Comparison of ENCODE assay signal across 8 cellular contexts in the genomic region with DNA sequence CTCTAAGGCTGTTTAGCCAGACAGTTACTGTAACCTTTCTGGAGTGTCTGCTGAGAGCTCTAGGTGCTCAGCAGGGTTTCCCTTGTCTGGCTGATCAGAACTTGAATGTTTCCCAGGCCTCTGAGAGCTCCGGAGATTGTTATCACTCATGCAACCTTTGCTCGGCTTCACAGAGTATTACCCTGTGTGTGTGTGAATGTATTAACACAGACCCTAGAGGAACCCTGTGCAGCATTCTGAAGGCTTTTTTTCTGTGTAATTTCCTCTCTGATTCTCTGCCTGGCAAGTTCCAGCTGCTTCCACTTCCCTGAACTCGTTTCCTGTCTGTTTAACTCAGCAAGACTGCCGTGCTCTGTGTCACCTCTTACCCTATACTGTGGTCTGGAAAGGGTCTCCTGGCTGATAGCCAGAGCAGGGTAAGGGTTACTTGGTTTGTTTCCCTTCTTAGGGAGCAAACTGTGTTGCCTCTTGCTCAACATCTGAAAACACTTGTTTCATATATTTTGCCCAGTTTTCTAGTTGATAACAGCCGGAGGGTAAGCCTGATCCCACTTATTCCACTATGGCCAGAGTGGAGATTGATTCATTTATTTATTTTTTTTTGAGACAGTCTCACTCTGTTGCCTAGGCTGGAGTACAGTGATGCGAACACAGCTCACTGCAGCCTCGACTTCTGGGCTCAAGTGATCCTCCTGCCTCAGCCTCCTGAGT. TPM values are rescaled to one million over a fixed set of nuclear protein-coding genes. Genes with fewer than 3 reads are reported as not detected.
DNase-seq lines count a peak whose midpoint lies in the region; ATAC-seq and TF ChIP-seq lines count a peak whose summit lies in the region.

No MANE protein-coding gene starts in this region.

- TF ChIP-seq POLR2A in Peyer's patch (IDR thresholded peaks at IDR 0.05) = no peak

- DNase-seq in HCEC 1CT = peak; percentile 42
- DNase-seq in Peyer's patch = peak in 1 of 3 donors; percentile 54
- peak; percentile 50 for DNase-seq in fibroblast of pulmonary artery (ENCODE audit: low read depth)
- no peak for DNase-seq in sciatic nerve (ENCODE audit: low spot score)
- no peak for DNase-seq in NCI-H345 treated with DMSO at 0.1 percent for 48 hours (lab: John Stamatoyannopoulos, UW; ENCODE audit: unreplicated experiment)
- no peak for DNase-seq in HAP-1 (ENCODE audit: low spot score in 2 of 2)
- DNase-seq in NCI-H1048 (lab: John Stamatoyannopoulos, UW) = no peak

- in situ Hi-C loops in HAP-1 (cut with MboI; ENCODE audit: low sequenced_read_pairs) = no loop called here

- H3K9me3 ChIP-seq in Peyer's patch (no peaks in the 10 kb centered on the region), HAP-1 (no peaks in the 10 kb centered on the region)

- H3K36me3 ChIP-seq in Peyer's patch (peaks cover 0 to 2% (median 0%) of the 10 kb centered on the region in 3 donors), HAP-1 (replicated peaks) (peaks cover 61% of the 10 kb centered on the region)

- no peak overlapping the region for H3K4me3 ChIP-seq in Peyer's patch
- H3K4me3 ChIP-seq in fibroblast of pulmonary artery (replicated peaks; ENCODE audit: low read depth, low read length) = no peak overlapping the region
- no peak overlapping the region for H3K4me3 ChIP-seq in HAP-1

- H3K4me1 ChIP-seq in Peyer's patch = peaks cover 0 to 26% (median 0%) of the 10 kb centered on the region in 4 donors
- peaks cover 2% of the 10 kb centered on the region for H3K4me1 ChIP-seq in HAP-1

- peak overlapping the region in 3 of 4 donors; percentile 8 to 66 (median 63) for H3K27ac ChIP-seq in Peyer's patch

- TF ChIP-seq CTCF in Peyer's patch (IDR thresholded peaks at IDR 0.05) (no peak), fibroblast of pulmonary artery (IDR thresholded peaks at IDR 0.05; ENCODE audit: low read length, missing control alignments) (no peak)

- no peaks in the 10 kb centered on the region for H3K27me3 ChIP-seq in Peyer's patch
- no peaks in the 10 kb centered on the region for H3K27me3 ChIP-seq in HAP-1 (ENCODE audit: low read depth)

- ATAC-seq in sciatic nerve = peak; percentile 61
- ATAC-seq in HG03442 (IDR thresholded peaks at IDR 0.05; ENCODE audit: unreplicated experiment) = no peak

- intact Hi-C loops in sciatic nerve (cut with DNase I) = loop anchor here (5.0 kb wide), 1 partner anchor 70 kb away; a partner anchor contains a TSS

RNA-seq across cellular contexts. Expression of a gene that starts 21.7 kb away (rescaled TPM):
- total RNA-seq in Peyer's patch (100 to 1,000 TPM in 1 of 4 donors, 10 to 100 TPM in 3; 36.6 to 145 (median 65.0) TPM), sciatic nerve (58.9 TPM)

RNA-seq across cellular contexts. Expression of a gene that starts 21.8 kb away (rescaled TPM):
- total RNA-seq in Peyer's patch (10 to 100 TPM; 11.4 to 26.0 (median 18.3) TPM), sciatic nerve (22.9 TPM)

Comparison
In these comparisons a context has a peak if more than half of its experiments do, and no peak if none do; other contexts are left out.
1. DNase-seq: peak in HCEC 1CT (single experiment) and fibroblast of pulmonary artery (single experiment); none in sciatic nerve (single experiment), NCI-H345 treated with DMSO at 0.1 percent for 48 hours (single experiment), HAP-1 (0 of 2) and NCI-H1048 (single experiment).